In the genomic region with DNA sequence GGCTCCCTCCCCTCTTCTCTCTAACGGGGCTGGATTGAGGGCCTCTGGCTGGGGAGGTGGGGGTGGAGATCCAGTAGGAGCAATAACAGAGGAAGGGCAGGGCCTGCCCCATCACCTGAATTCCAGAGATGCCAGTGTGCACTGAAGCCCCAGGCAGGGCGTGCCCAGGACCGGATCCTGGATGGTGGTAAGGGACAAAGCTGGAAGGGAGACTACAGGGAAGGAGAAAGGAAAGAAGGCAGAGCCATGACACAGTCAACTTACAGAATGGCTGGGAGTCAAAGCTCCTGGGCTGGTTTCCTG, we compare ENCODE assay signal across 16 cellular contexts. TPM values are rescaled to one million over a fixed set of nuclear protein-coding genes. Genes with fewer than 3 reads are reported as not detected.
DNase-seq lines count a peak whose midpoint lies in the region; ATAC-seq, FAIRE-seq and TF ChIP-seq lines count a peak whose summit lies in the region.
"Had no signal": no experiment of that assay in that cellular context is flagged by ENCODE, and none has a peak within 500 bp of the region (broad histone marks: within the 10 kb centered on the region; RNA-seq: fewer than 3 reads in every experiment).

No MANE protein-coding gene starts in this region.

- no peaks in the 10 kb centered on the region for H3K36me3 ChIP-seq in GM23338 (ENCODE audit: insufficient read depth)
- H3K36me3 ChIP-seq in pancreas, result no peaks in the 10 kb centered on the region
- H3K36me3 ChIP-seq in BE2C, result peaks cover 4% of the 10 kb centered on the region
- H3K36me3 ChIP-seq in esophagus squamous epithelium, result no peaks in the 10 kb centered on the region

- peak overlapping the region; percentile 65 for H3K4me3 Mint-ChIP-seq in GM23338
- peak overlapping the region; percentile 60 for H3K4me3 Mint-ChIP-seq in WTC11
- H3K4me3 Mint-ChIP-seq: effector memory CD8-positive, alpha-beta T cell had no signal

- H3K4me2 ChIP-seq in GM23338, result peak overlapping the region; percentile 90

- intact Hi-C loops in pancreas (cut with DNase I), result no loop called here
- intact Hi-C loops in esophagus squamous epithelium (cut with DNase I), result no loop called here

- no peak for FAIRE-seq in pancreas (lab: Jason Lieb, UNC)
- FAIRE-seq: GM12878 had no signal

- peaks cover 6% of the 10 kb centered on the region; the same call in 1 of the 2 replicates for H3K9me2 ChIP-seq in GM23338 (ENCODE audit: insufficient read depth)

- H3K4me1 Mint-ChIP-seq in GM23338 (peaks cover 43% of the 10 kb centered on the region), WTC11 (peaks cover 43% of the 10 kb centered on the region)

- H3K27me3 Mint-ChIP-seq in GM23338 (ENCODE audit: insufficient read depth, low read depth, poor library complexity) (peaks cover 45% of the 10 kb centered on the region), WTC11 (ENCODE audit: low read depth) (peaks cover 41% of the 10 kb centered on the region)
- H3K27me3 Mint-ChIP-seq: effector memory CD8-positive, alpha-beta T cell had no signal

- H3K9me3 Mint-ChIP-seq in GM23338 (peaks cover 18% of the 10 kb centered on the region), WTC11 (peaks cover 14% of the 10 kb centered on the region)
- H3K9me3 Mint-ChIP-seq: effector memory CD8-positive, alpha-beta T cell; immature natural killer cell had no signal

- no peak for TF ChIP-seq CTCF in GM23338 (conservative IDR thresholded peaks at IDR 0.05; ENCODE audit: low read depth in 2 of 2)
- no peak for TF ChIP-seq CTCF in WTC11 (IDR thresholded peaks at IDR 0.05)
- TF ChIP-seq CTCF in pancreas (IDR thresholded peaks at IDR 0.05), result no peak
- TF ChIP-seq CTCF in BE2C (IDR thresholded peaks at IDR 0.05; ENCODE audit: low read depth, low read length), result no peak
- TF ChIP-seq CTCF in esophagus squamous epithelium (IDR thresholded peaks at IDR 0.05), result no peak

- WGBS in pancreas, 2 donors, result 47 to 72% methylated on average over 3 of the region's 3 CpGs
- 39 to 59% methylated on average over 2 of the region's 3 CpGs for WGBS in esophagus squamous epithelium, 2 donors

- H3K27ac Mint-ChIP-seq in GM23338 (no peak overlapping the region), WTC11 (no peak overlapping the region)
- H3K27ac Mint-ChIP-seq: effector memory CD8-positive, alpha-beta T cell; immature natural killer cell had no signal

- H3K9me3 ChIP-seq in iPS-18c (ENCODE audit: control insufficient read depth, insufficient read depth, low read length), result peaks cover 6% of the 10 kb centered on the region
- H3K9me3 ChIP-seq in pancreas, result no peaks in the 10 kb centered on the region
- no peaks in the 10 kb centered on the region for H3K9me3 ChIP-seq in BE2C
- H3K9me3 ChIP-seq in esophagus squamous epithelium, result no peaks in the 10 kb centered on the region

- H3K27ac ChIP-seq in GM23338 (ENCODE audit: low read depth) (no peak overlapping the region), pancreas (peak overlapping the region in 3 of 4 donors; percentile 5 to 79 (median 57)), esophagus squamous epithelium (peak overlapping the region in 1 of 4 donors; percentile 9)

- H3K79me2 ChIP-seq in GM23338 (replicated peaks; ENCODE audit: insufficient read depth), result peaks cover 18% of the 10 kb centered on the region

- H3K4me1 ChIP-seq in GM23338 (ENCODE audit: insufficient read depth), result peaks cover 42% of the 10 kb centered on the region
- H3K4me1 ChIP-seq in pancreas, result peaks cover 11 to 12% (median 12%) of the 10 kb centered on the region in 3 donors
- H3K4me1 ChIP-seq in BE2C, result peaks cover 12% of the 10 kb centered on the region
- H3K4me1 ChIP-seq in esophagus squamous epithelium, result peaks cover 14 to 27% (median 16%) of the 10 kb centered on the region in 3 donors

- H4K20me1 ChIP-seq in GM23338 (replicated peaks; ENCODE audit: insufficient read depth), result peaks cover 4% of the 10 kb centered on the region; the same call in 1 of the 2 replicates

- peak overlapping the region; percentile 52 for H3K4me3 ChIP-seq in GM23338
- peak overlapping the region; percentile 43; the same call in 1 of the 2 replicates for H3K4me3 ChIP-seq in iPS-18c (ENCODE audit: insufficient read depth, low read depth, low read length)
- H3K4me3 ChIP-seq in pancreas, result peak overlapping the region in 2 of 4 donors; percentile 28 to 44
- no peak overlapping the region for H3K4me3 ChIP-seq in BE2C (ENCODE audit: low read depth, low read length)
- H3K4me3 ChIP-seq in esophagus squamous epithelium, result no peak overlapping the region
- H3K4me3 ChIP-seq: GM12878 had no signal

- peak overlapping the region; percentile 66 for H2AFZ ChIP-seq in GM23338

- POLR2A ChIA-PET in WTC11 (lab: Charles Lee), result no interaction called here

- DNase-seq in GM23338 (ENCODE audit: low spot score) (peak; percentile 39), WTC11 (ENCODE audit: low spot score) (no peak), pancreas (peak in 2 of 6 donors; percentile 42 to 57), BE2C (no peak), esophagus squamous epithelium (lab: John Stamatoyannopoulos, UW) (no peak), NCI-H1930 (lab: John Stamatoyannopoulos, UW) (no peak)
- DNase-seq: activated CD4-positive, CD25-positive, alpha-beta regulatory T cell treated with anti-CD3 and anti-CD28 coated beads, Interleukin-2, amount 50 U/mL, for 72 hours; activated gamma-delta T cell; COR-L47; effector memory CD8-positive, alpha-beta T cell; immature natural killer cell; KG1; retina had no signal

- ATAC-seq in GM23338 (no peak), WTC11 (no peak), pancreas (peak in 1 of 4 donors; percentile 3), GM19397 (IDR thresholded peaks at IDR 0.05; ENCODE audit: unreplicated experiment) (no peak)
- ATAC-seq: effector memory CD8-positive, alpha-beta T cell; GM12878 had no signal

- CTCF ChIA-PET in WTC11 (lab: Charles Lee), result no interaction called here

- H3K36me3 Mint-ChIP-seq in GM23338 (ENCODE audit: low read depth) (peaks cover 30% of the 10 kb centered on the region), WTC11 (peaks cover 13% of the 10 kb centered on the region)
- H3K36me3 Mint-ChIP-seq: immature natural killer cell had no signal

- TF ChIP-seq POLR2A in esophagus squamous epithelium (IDR thresholded peaks at IDR 0.05), result no peak

- H3K27me3 ChIP-seq in GM23338 (ENCODE audit: insufficient read depth), result peaks cover 24% of the 10 kb centered on the region
- H3K27me3 ChIP-seq in pancreas, result no peaks in the 10 kb centered on the region
- H3K27me3 ChIP-seq in BE2C, result no peaks in the 10 kb centered on the region
- H3K27me3 ChIP-seq in esophagus squamous epithelium, result no peaks in the 10 kb centered on the region

- peaks cover 13% of the 10 kb centered on the region; the same call in 1 of the 2 replicates for H3F3A ChIP-seq in GM23338 (replicated peaks; ENCODE audit: low read depth)

TF ChIP-seq in GM23338, 12 proteins besides CTCF, POLR2A, EP300 and RAD21:
- TF ChIP-seq STAT1 (IDR thresholded peaks at IDR 0.05; ENCODE audit: unreplicated experiment), result no peak
- TF ChIP-seq ZNF114 (CRISPR knock-in tag; IDR thresholded peaks at IDR 0.05), result no peak
- TF ChIP-seq ZNF331 (CRISPR knock-in tag; IDR thresholded peaks at IDR 0.05; ENCODE audit: low read depth), result no peak

TF ChIP-seq in WTC11, 78 proteins besides CTCF, POLR2A, EP300 and RAD21 (continues in another document):
- no peak for TF ChIP-seq NR1H2 (CRISPR knock-in tag; IDR thresholded peaks at IDR 0.05)
- TF ChIP-seq RORB (CRISPR knock-in tag; IDR thresholded peaks at IDR 0.05), result no peak
- TF ChIP-seq RELA (CRISPR knock-in tag; IDR thresholded peaks at IDR 0.05; ENCODE audit: borderline replicate concordance), result no peak
- no peak for TF ChIP-seq ZNF671 (CRISPR knock-in tag; IDR thresholded peaks at IDR 0.05)
- no peak for TF ChIP-seq ZBTB21 (CRISPR knock-in tag; IDR thresholded peaks at IDR 0.05; ENCODE audit: borderline replicate concordance)

RNA-seq across cellular contexts. Expression of a gene that starts 0.6 kb away (rescaled TPM):
- total RNA-seq in GM23338 (2014; rRNA removed; shearing (Covaris generic)), result 2.3 and 3.6 TPM in 2 replicates
- polyA plus RNA-seq in GM23338 (2016; fragmentation: Nextera tagmentation; extraction: Ambion mirVana) (1.7 and 3.3 TPM in 2 replicates), pancreas (10 to 100 TPM; 13.7 to 14.4 TPM)
- total RNA-seq in WTC11 (2021) (1.5 to 2.0 TPM (median 1.9 TPM) in 3 replicates), pancreas (10 to 100 TPM in 1 of 6 donors, 1 to 10 TPM in 5; 4.2 to 17.3 (median 6.2) TPM), esophagus squamous epithelium (1 to 10 TPM in 1 of 4 donors, under 1 TPM in 1, not detected in 2; 0.15 to 3.6 TPM)
- 0.94 TPM for polyA plus RNA-seq in BE2C (2012; ENCODE audit: insufficient read depth, insufficient read length, low read depth)
- polyA plus RNA-seq: GM12878, immature natural killer cell had no signal

RNA-seq across cellular contexts. Expression of a gene that starts 2.7 kb away (rescaled TPM):
- 15.7 and 21.8 TPM in 2 replicates for total RNA-seq in GM23338 (2014; rRNA removed; shearing (Covaris generic))
- polyA plus RNA-seq in GM23338 (2016; fragmentation: Nextera tagmentation; extraction: Ambion mirVana) (13.7 and 17.7 TPM in 2 replicates), pancreas (1 to 10 TPM; 4.2 to 6.2 TPM)
- total RNA-seq in WTC11 (2021) (35.1 to 35.5 TPM (median 35.4 TPM) in 3 replicates), pancreas (10 to 100 TPM in 3 of 6 donors, 1 to 10 TPM in 3; 7.6 to 19.7 (median 10.6) TPM), esophagus squamous epithelium (10 to 100 TPM in 3 of 4 donors, 1 to 10 TPM in 1; 8.8 to 24.6 (median 12.2) TPM)
- polyA plus RNA-seq in BE2C (2012; ENCODE audit: insufficient read depth, insufficient read length, low read depth), result 20.5 TPM

RNA-seq across cellular contexts. Expression of a gene that starts 22.2 kb away (rescaled TPM):
- total RNA-seq in GM23338 (2014; rRNA removed; shearing (Covaris generic)), result 26.4 and 27.3 TPM in 2 replicates
- 26.3 and 27.5 TPM in 2 replicates for polyA plus RNA-seq in GM23338 (2016; fragmentation: Nextera tagmentation; extraction: Ambion mirVana)
- total RNA-seq in WTC11 (2021), result 30.1 to 40.1 TPM (median 37.7 TPM) in 3 replicates
- total RNA-seq in pancreas, result 10 to 100 TPM; 47.7 to 89.6 (median 62.4) TPM
- polyA plus RNA-seq in pancreas, result 100 to 1,000 TPM in 1 of 2 donors, 10 to 100 TPM in 1; 92.2 to 164 TPM
- polyA plus RNA-seq in BE2C (2012; ENCODE audit: insufficient read depth, insufficient read length, low read depth), result 28.7 TPM
- total RNA-seq in esophagus squamous epithelium, result 100 to 1,000 TPM in 3 of 4 donors, 10 to 100 TPM in 1; 96.2 to 166 (median 149) TPM

RNA-seq across cellular contexts. Expression of a gene that starts 30.5 kb away (rescaled TPM):
- 0.23 and 0.38 TPM in 2 replicates for total RNA-seq in GM23338 (2014; rRNA removed; shearing (Covaris generic))
- 0.43 and 0.48 TPM in 2 replicates for polyA plus RNA-seq in GM23338 (2016; fragmentation: Nextera tagmentation; extraction: Ambion mirVana)
- total RNA-seq in WTC11 (2021), result 0.23 to 0.46 TPM (median 0.28 TPM) in 3 replicates
- under 1 TPM in 1 of 6 donors, not detected in 5; 0.06 TPM for total RNA-seq in pancreas
- under 1 TPM in 1 of 2 donors, not detected in 1; 0.05 TPM for polyA plus RNA-seq in pancreas
- not detected for polyA plus RNA-seq in BE2C (2012; ENCODE audit: insufficient read depth, insufficient read length, low read depth)
- total RNA-seq in esophagus squamous epithelium, result under 1 TPM in 3 of 4 donors, not detected in 1; under 0.01 to 0.91 (median 0.13) TPM
- total RNA-seq: GM12878 had no signal

Comparison
In these comparisons a context has a peak if more than half of its experiments do, and no peak if none do; other contexts are left out.
1. H3K4me3 ChIP-seq: peak in GM23338 (single experiment) and iPS-18c (single experiment); none in BE2C (single experiment) and esophagus squamous epithelium (0 of 4).